ENCODE assay signal across 9 cellular contexts in genomic region chrX:135295238-135295943, GRCh38. TPM values are rescaled to one million over a fixed set of nuclear protein-coding genes. Genes with fewer than 3 reads are reported as not detected.
DNase-seq lines count a peak whose midpoint lies in the region; ATAC-seq, FAIRE-seq and TF ChIP-seq lines count a peak whose summit lies in the region.
"Had no signal": no experiment of that assay in that cellular context is flagged by ENCODE, and none has a peak within 500 bp of the region (broad histone marks: within the 10 kb centered on the region; RNA-seq: fewer than 3 reads in every experiment).

No MANE protein-coding gene starts in this region.

- no peaks in the 10 kb centered on the region for H3K9me3 ChIP-seq in endothelial cell of umbilical vein (replicated peaks; ENCODE audit: control insufficient read depth, insufficient read depth, low read length)

- no peaks in the 10 kb centered on the region for H3K9me1 ChIP-seq in endothelial cell of umbilical vein (replicated peaks; ENCODE audit: control insufficient read depth, extremely low read depth, insufficient read depth, low read length)

- no peaks in the 10 kb centered on the region for H4K20me1 ChIP-seq in endothelial cell of umbilical vein (replicated peaks; ENCODE audit: control insufficient read depth, extremely low read depth, insufficient read depth, low read length)

- H3K4me1 ChIP-seq in endothelial cell of umbilical vein (ENCODE audit: control insufficient read depth, extremely low read depth, insufficient read depth, low read length): no peaks in the 10 kb centered on the region

- H3K27me3 ChIP-seq in endothelial cell of umbilical vein (ENCODE audit: control insufficient read depth in 2 of 2, insufficient read depth in 2 of 2, low read length in 2 of 2): no peaks in the 10 kb centered on the region

- H3K27ac ChIP-seq in endothelial cell of umbilical vein (ENCODE audit: insufficient read depth, low read depth, low read length): no peak overlapping the region

- ATAC-seq in HG03354 (IDR thresholded peaks at IDR 0.05; ENCODE audit: poor library complexity, severe bottlenecking, unreplicated experiment) (peak; percentile 99), natural killer cell (peak; percentile 87 to 97 (median 97))

- DNase-seq in GM19238 (ENCODE audit: insufficient read length, low spot score) (peak; percentile 30), endothelial cell of umbilical vein (ENCODE audit: low read depth, low spot score) (peak; percentile 35), natural killer cell (peak; percentile 24), RPMI8226 (no peak), MCF 10A (ENCODE audit: unreplicated experiment) (no peak)
- peak; percentile 13 to 35 for DNase-seq in activated CD8-positive, alpha-beta memory T cell treated with anti-CD3 and anti-CD28 coated beads for 4 hours (ENCODE audit: low read depth in 2 of 2)
- DNase-seq in stimulated activated naive CD4-positive, alpha-beta T cell (lab: John Stamatoyannopoulos, UW): peak; percentile 21 to 60 (median 32)

- H3K9me3 Mint-ChIP-seq in natural killer cell (peaks cover 0 to 2% of the 10 kb centered on the region in 2 donors), MCF 10A (ENCODE audit: unreplicated experiment) (no peaks in the 10 kb centered on the region)

- H3K36me3 Mint-ChIP-seq in natural killer cell (no peaks in the 10 kb centered on the region), MCF 10A (ENCODE audit: insufficient read depth, unreplicated experiment) (peaks cover 17% of the 10 kb centered on the region)

- BruUV-seq in endothelial cell of umbilical vein (replicated peaks; lab: Mats Ljungman, UMichigan): no TSS peak
- BruUV-seq in MCF 10A (replicated peaks; lab: Mats Ljungman, UMichigan): no TSS peak

- TF ChIP-seq POLR2A in endothelial cell of umbilical vein (IDR thresholded peaks at IDR 0.05; ENCODE audit: low read depth, low read length): no peak

- no peaks in the 10 kb centered on the region for H3K36me3 ChIP-seq in endothelial cell of umbilical vein (ENCODE audit: control insufficient read depth in 2 of 2, extremely low read depth in 1 of 2, insufficient read depth in 2 of 2, low read length in 2 of 2)

- TF ChIP-seq CTCF in endothelial cell of umbilical vein (IDR thresholded peaks at IDR 0.05; ENCODE audit: extremely low read depth in 1 of 2, insufficient read depth in 1 of 2, low read depth in 1 of 2, low read length in 2 of 2) (peak in 1 of 2 donors; percentile 23), natural killer cell (IDR thresholded peaks at IDR 0.05) (no peak), MCF 10A (IDR thresholded peaks at IDR 0.05; ENCODE audit: unreplicated experiment) (no peak)

- H3K4me3 Mint-ChIP-seq in natural killer cell: peak overlapping the region; percentile 87
- no peak overlapping the region for H3K4me3 Mint-ChIP-seq in MCF 10A (ENCODE audit: unreplicated experiment)

- no peak overlapping the region for H3K9ac ChIP-seq in endothelial cell of umbilical vein (replicated peaks; ENCODE audit: extremely low read depth, insufficient read depth, low read length)

- peak overlapping the region; percentile 31 for H3K4me2 ChIP-seq in endothelial cell of umbilical vein (ENCODE audit: insufficient read depth, low read length)

- H3K4me1 Mint-ChIP-seq in natural killer cell: peaks cover 11 to 19% of the 10 kb centered on the region in 2 donors
- no peaks in the 10 kb centered on the region for H3K4me1 Mint-ChIP-seq in MCF 10A (ENCODE audit: insufficient read depth, unreplicated experiment)

- dilution Hi-C loops in endothelial cell of umbilical vein (cut with MboI; ENCODE audit: extremely low pct_ligation_motif_present, low sequenced_read_pairs): no loop called here

- CTCF ChIA-PET in endothelial cell of umbilical vein (lab: Charles Lee): interaction anchor here (0.8 to 1.0 kb wide), 3 partner anchors 25 to 168 kb away, joined by 3 to 4 read pairs (median 4); partner anchors contain the start of gene SMIM10L2A
- CTCF ChIA-PET in MCF 10A (lab: Yijun Ruan, JAX): interaction anchor here (0.6 kb wide), 1 partner anchor 929 kb away, joined by 5 read pairs; no protein-coding TSS in a partner anchor

- intact Hi-C loops in endothelial cell of umbilical vein (cut with micrococcal nuclease): no loop called here
- intact Hi-C loops in natural killer cell (cut with micrococcal nuclease): no loop called here
- intact Hi-C loops in MCF 10A (cut with micrococcal nuclease): no loop called here

- H3K4me3 ChIP-seq in endothelial cell of umbilical vein (replicated peaks in 1 of 3; ENCODE audit: insufficient read depth in 1 of 3, low read depth in 1 of 3, low read length in 3 of 3): peak overlapping the region in 2 of 3 experiments; percentile 17 to 32

- H3K27ac Mint-ChIP-seq in natural killer cell: peak overlapping the region; percentile 72 to 89
- H3K27ac Mint-ChIP-seq in MCF 10A (ENCODE audit: low read depth, unreplicated experiment): no peak overlapping the region

- POLR2A ChIA-PET in endothelial cell of umbilical vein (lab: Charles Lee) (no interaction called here), MCF 10A (lab: Yijun Ruan, JAX) (no interaction called here)

- H3K27me3 Mint-ChIP-seq in natural killer cell (ENCODE audit: low read depth in 2 of 2): peaks cover 0 to 8% of the 10 kb centered on the region in 2 donors
- no peaks in the 10 kb centered on the region for H3K27me3 Mint-ChIP-seq in MCF 10A (ENCODE audit: insufficient read depth, unreplicated experiment)

- FAIRE-seq in endothelial cell of umbilical vein (lab: Jason Lieb, UNC): peak; percentile 83
- FAIRE-seq: endometrium had no signal

- H2AFZ ChIP-seq in endothelial cell of umbilical vein (ENCODE audit: low read depth, low read length): peak overlapping the region; percentile 44

- no peaks in the 10 kb centered on the region for H3K79me2 ChIP-seq in endothelial cell of umbilical vein (ENCODE audit: control insufficient read depth, insufficient read depth, low read length)

TF ChIP-seq in endothelial cell of umbilical vein, 7 proteins besides CTCF, POLR2A, EP300 and RAD21:
- TF ChIP-seq MYC (IDR thresholded peaks at IDR 0.05; ENCODE audit: low read depth, low read length): no peak
- TF ChIP-seq GATA2 (IDR thresholded peaks at IDR 0.05; ENCODE audit: insufficient read depth, insufficient read length, low read depth, low read length): no peak
- no peak for TF ChIP-seq MAX (IDR thresholded peaks at IDR 0.05; ENCODE audit: insufficient read depth, insufficient read length)
- TF ChIP-seq JUN (IDR thresholded peaks at IDR 0.05; ENCODE audit: borderline replicate concordance, insufficient read depth, insufficient read length, low read depth): no peak
- no peak for TF ChIP-seq FOS (IDR thresholded peaks at IDR 0.05; ENCODE audit: borderline replicate concordance, insufficient read depth, low read length)
- no peak for TF ChIP-seq POLR2AphosphoS5 (IDR thresholded peaks at IDR 0.05; ENCODE audit: insufficient read depth, low read depth, low read length)
- no peak for TF ChIP-seq EZH2 (IDR thresholded peaks at IDR 0.05; ENCODE audit: borderline replicate concordance, low read depth, low read length, severe bottlenecking)

RNA-seq across cellular contexts. Expression of gene ETDC, which starts 13.9 kb away (rescaled TPM):
- total RNA-seq in endothelial cell of umbilical vein (not detected in 2 replicates), natural killer cell (not detected), MCF 10A (2022) (not detected in 2 replicates)
- polyA plus RNA-seq in endothelial cell of umbilical vein: not detected in 2 replicates
- not detected in 2 replicates for polyA plus RNA-seq in endothelial cell of umbilical vein (2011; cell fraction: cytosol; rRNA removed)
- not detected in 2 replicates for polyA plus RNA-seq in endothelial cell of umbilical vein (2011; cell fraction: nucleus; rRNA removed)
- polyA plus RNA-seq in endothelial cell of umbilical vein (2012): not detected in 2 replicates
- polyA minus RNA-seq in endothelial cell of umbilical vein: not detected in 2 replicates
- polyA minus RNA-seq in endothelial cell of umbilical vein (2011; cell fraction: cytosol; rRNA and poly(A)+ RNA removed): not detected
- not detected in 2 replicates for polyA minus RNA-seq in endothelial cell of umbilical vein (2011; cell fraction: nucleus; rRNA and poly(A)+ RNA removed)

RNA-seq across cellular contexts. Expression of gene ETDA, which starts 43.5 kb away (rescaled TPM):
- total RNA-seq in endothelial cell of umbilical vein (not detected in 2 replicates), natural killer cell (not detected), MCF 10A (2022) (not detected in 2 replicates)
- not detected in 2 replicates for polyA plus RNA-seq in endothelial cell of umbilical vein
- polyA plus RNA-seq in endothelial cell of umbilical vein (2011; cell fraction: cytosol; rRNA removed): not detected in 2 replicates
- not detected in 2 replicates for polyA plus RNA-seq in endothelial cell of umbilical vein (2011; cell fraction: nucleus; rRNA removed)
- polyA plus RNA-seq in endothelial cell of umbilical vein (2012): not detected in 2 replicates
- not detected in 2 replicates for polyA minus RNA-seq in endothelial cell of umbilical vein
- polyA minus RNA-seq in endothelial cell of umbilical vein (2011; cell fraction: cytosol; rRNA and poly(A)+ RNA removed): not detected
- polyA minus RNA-seq in endothelial cell of umbilical vein (2011; cell fraction: nucleus; rRNA and poly(A)+ RNA removed): not detected in 2 replicates

RNA-seq across cellular contexts. Expression of gene ZNF75D, which starts 48.5 kb away (rescaled TPM):
- total RNA-seq in endothelial cell of umbilical vein: 5.8 and 6.9 TPM in 2 replicates
- polyA plus RNA-seq in endothelial cell of umbilical vein: 3.0 and 3.4 TPM in 2 replicates
- 3.3 and 4.0 TPM in 2 replicates for polyA plus RNA-seq in endothelial cell of umbilical vein (2011; cell fraction: cytosol; rRNA removed)
- polyA plus RNA-seq in endothelial cell of umbilical vein (2011; cell fraction: nucleus; rRNA removed): 21.8 and 23.3 TPM in 2 replicates
- 4.5 and 4.7 TPM in 2 replicates for polyA plus RNA-seq in endothelial cell of umbilical vein (2012)
- polyA minus RNA-seq in endothelial cell of umbilical vein: 6.1 and 6.5 TPM in 2 replicates
- polyA minus RNA-seq in endothelial cell of umbilical vein (2011; cell fraction: cytosol; rRNA and poly(A)+ RNA removed): 1.0 TPM
- 15.5 and 18.8 TPM in 2 replicates for polyA minus RNA-seq in endothelial cell of umbilical vein (2011; cell fraction: nucleus; rRNA and poly(A)+ RNA removed)
- total RNA-seq in natural killer cell: 10 to 100 TPM in 2 of 3 donors, 1 to 10 TPM in 1; 9.3 to 13.8 (median 11.2) TPM
- 4.9 and 5.4 TPM in 2 replicates for total RNA-seq in MCF 10A (2022)

RNA-seq across cellular contexts. Expression of gene ZNF449, which starts 49.2 kb away (rescaled TPM):
- total RNA-seq in endothelial cell of umbilical vein (8.3 and 8.7 TPM in 2 replicates), natural killer cell (1 to 10 TPM; 3.2 to 5.3 (median 3.7) TPM), MCF 10A (2022) (6.2 and 7.6 TPM in 2 replicates)
- 2.7 and 3.4 TPM in 2 replicates for polyA plus RNA-seq in endothelial cell of umbilical vein
- polyA plus RNA-seq in endothelial cell of umbilical vein (2011; cell fraction: cytosol; rRNA removed): 1.9 and 2.4 TPM in 2 replicates
- 17.3 and 18.1 TPM in 2 replicates for polyA plus RNA-seq in endothelial cell of umbilical vein (2011; cell fraction: nucleus; rRNA removed)
- polyA plus RNA-seq in endothelial cell of umbilical vein (2012): 4.1 and 4.7 TPM in 2 replicates
- polyA minus RNA-seq in endothelial cell of umbilical vein: 5.7 and 5.8 TPM in 2 replicates
- polyA minus RNA-seq in endothelial cell of umbilical vein (2011; cell fraction: cytosol; rRNA and poly(A)+ RNA removed): 0.31 TPM
- polyA minus RNA-seq in endothelial cell of umbilical vein (2011; cell fraction: nucleus; rRNA and poly(A)+ RNA removed): 10.6 and 15.1 TPM in 2 replicates

Comparison
In these comparisons a context has a peak if more than half of its experiments do, and no peak if none do; other contexts are left out.
1. DNase-seq: peak in GM19238 (single experiment), activated CD8-positive, alpha-beta memory T cell treated with anti-CD3 and anti-CD28 coated beads for 4 hours (2 of 2), endothelial cell of umbilical vein (single experiment), natural killer cell (single experiment) and stimulated activated naive CD4-positive, alpha-beta T cell (6 of 6); none in RPMI8226 (single experiment) and MCF 10A (single experiment).